In the genomic region with DNA sequence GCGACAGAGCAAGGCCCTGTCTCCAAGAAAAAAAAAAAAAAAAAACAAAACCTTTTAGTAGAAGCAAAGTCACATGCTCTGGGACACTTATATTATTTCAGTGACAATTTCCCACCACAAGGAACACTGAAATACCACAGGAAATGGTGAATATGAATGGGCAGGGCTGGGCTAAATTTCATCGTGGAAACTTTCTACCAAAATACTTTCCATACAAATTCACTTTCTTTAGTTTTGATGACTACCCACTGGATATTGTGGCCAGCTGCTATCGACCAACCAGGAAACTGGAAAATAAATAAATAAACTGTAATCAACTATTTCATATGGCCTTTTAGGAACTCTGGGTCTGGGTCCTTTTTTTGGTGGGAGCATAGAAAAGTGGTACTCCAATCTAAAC, we compare ENCODE assay signal across 15 cellular contexts.
"Had no signal": no experiment of that assay in that cellular context is flagged by ENCODE, and none has a peak within 500 bp of the region (broad histone marks: within the 10 kb centered on the region; RNA-seq: fewer than 3 reads in every experiment).

No MANE protein-coding gene starts in this region.

- H3K27ac Mint-ChIP-seq: activated naive CD8-positive, alpha-beta T cell treated with anti-CD3 and anti-CD28 coated beads, Interleukin-2, amount 10 ng/mL, durations not matched to agents 7 days and 5 days; T-helper 1 cell treated with Interleukin-12 subunit alpha and Interleukin-12 subunit beta and Interleukin-4 antibody, amounts not matched to agents 30 μg/mL and 1 μg/mL, for 36 hours had no signal

- H3K4me3 Mint-ChIP-seq: activated naive CD8-positive, alpha-beta T cell treated with anti-CD3 and anti-CD28 coated beads, Interleukin-2, amount 10 ng/mL, durations not matched to agents 7 days and 5 days; naive thymus-derived CD8-positive, alpha-beta T cell; T-helper 1 cell treated with Interleukin-12 subunit alpha and Interleukin-12 subunit beta and Interleukin-4 antibody, amounts not matched to agents 30 μg/mL and 1 μg/mL, for 36 hours had no signal

- DNase-seq: activated CD4-positive, alpha-beta T cell treated with anti-CD3 and anti-CD28 coated beads, Interleukin-2, amount 50 U/mL, for 4 hours; activated effector memory CD4-positive, alpha-beta T cell treated with anti-CD3 and anti-CD28 coated beads, Interleukin-2, amount 50 U/mL, for 16 hours; activated naive CD8-positive, alpha-beta T cell treated with anti-CD3 and anti-CD28 coated beads, Interleukin-2, amount 10 ng/mL, durations not matched to agents 7 days and 5 days; activated T-cell treated with anti-CD3 and anti-CD28 coated beads, Interleukin-2, amount 50 U/mL, for 1 hour; foreskin keratinocyte; mammary epithelial cell; naive thymus-derived CD8-positive, alpha-beta T cell; right cardiac atrium; stimulated activated CD4-positive, alpha-beta T cell treated with anti-CD3 and anti-CD28 coated beads, Interleukin-2, amount 100 ng/mL, for 24 hours; stimulated activated naive CD4-positive, alpha-beta T cell had no signal

- H3K27ac ChIP-seq: foreskin keratinocyte, thoracic aorta, vagina had no signal

- H3K4me3 ChIP-seq: ascending aorta, smooth muscle cell, thoracic aorta, vagina had no signal

- H3K36me3 ChIP-seq: ascending aorta, thoracic aorta, vagina had no signal

- H3K27me3 ChIP-seq: ascending aorta, foreskin keratinocyte, vagina had no signal

- H3K27me3 Mint-ChIP-seq: activated naive CD8-positive, alpha-beta T cell treated with anti-CD3 and anti-CD28 coated beads, Interleukin-2, amount 10 ng/mL, durations not matched to agents 7 days and 5 days; naive thymus-derived CD8-positive, alpha-beta T cell had no signal

- H3K9me3 Mint-ChIP-seq: activated naive CD8-positive, alpha-beta T cell treated with anti-CD3 and anti-CD28 coated beads, Interleukin-2, amount 10 ng/mL, durations not matched to agents 7 days and 5 days; naive thymus-derived CD8-positive, alpha-beta T cell; T-helper 1 cell treated with Interleukin-12 subunit alpha and Interleukin-12 subunit beta and Interleukin-4 antibody, amounts not matched to agents 30 μg/mL and 1 μg/mL, for 36 hours had no signal

- H3K4me2 ChIP-seq: smooth muscle cell had no signal

- ATAC-seq: foreskin keratinocyte; naive thymus-derived CD8-positive, alpha-beta T cell; right cardiac atrium had no signal

- H3K9me3 ChIP-seq: ascending aorta, thoracic aorta, vagina had no signal

- H3K36me3 Mint-ChIP-seq: activated naive CD8-positive, alpha-beta T cell treated with anti-CD3 and anti-CD28 coated beads, Interleukin-2, amount 10 ng/mL, durations not matched to agents 7 days and 5 days; naive thymus-derived CD8-positive, alpha-beta T cell had no signal
